In genomic region chr14:54175298-54175942, GRCh38 we compare ENCODE assay signal across 8 cellular contexts.
DNase-seq lines count a peak whose midpoint lies in the region; ATAC-seq and TF ChIP-seq lines count a peak whose summit lies in the region.

No MANE protein-coding gene starts in this region.

- H3K27me3 Mint-ChIP-seq in chondrocyte (ENCODE audit: low read depth) = no peaks in the 10 kb centered on the region

- BruUV-seq in A673 (replicated peaks; lab: Mats Ljungman, UMichigan) = no TSS peak

- H3K27me3 ChIP-seq in A673 (replicated peaks; ENCODE audit: insufficient read depth, low read depth, low read length, poor library complexity) = peaks cover 39% of the 10 kb centered on the region

- ATAC-seq in left lobe of liver (peak; percentile 93), GM21526 (IDR thresholded peaks at IDR 0.05; ENCODE audit: low FRiP score, unreplicated experiment) (no peak)

- H3K9me3 Mint-ChIP-seq in chondrocyte (ENCODE audit: low read depth) = no peaks in the 10 kb centered on the region

- H3K27ac Mint-ChIP-seq in chondrocyte (ENCODE audit: unreplicated experiment) = no peak overlapping the region

- intact Hi-C loops in A673 (cut with micrococcal nuclease; ENCODE audit: unreplicated experiment) = loop anchor here (2.0 to 10.0 kb wide), 3 partner anchors 223 to 761 kb away; no protein-coding TSS in a partner anchor

- CTCF ChIA-PET in A673 (lab: Charles Lee) = interaction anchor here (0.6 to 1.7 kb wide), 3 partner anchors 19 to 173 kb away, joined by 4 to 6 read pairs (median 5); no protein-coding TSS in a partner anchor

- TF ChIP-seq CTCF in A673 (conservative IDR thresholded peaks at IDR 0.05; ENCODE audit: low read depth, low read length) (peak; percentile 83), GM12864 (IDR thresholded peaks at IDR 0.05; ENCODE audit: low read depth, low read length, missing control alignments) (peak; percentile 62), chondrocyte (IDR thresholded peaks at IDR 0.05) (peak; percentile 97)

- H3K4me3 Mint-ChIP-seq in chondrocyte (ENCODE audit: unreplicated experiment) = no peak overlapping the region

- POLR2A ChIA-PET in A673 (lab: Charles Lee; ENCODE audit: low non-redundant PET) = no interaction called here

- no peaks in the 10 kb centered on the region for H3K36me3 Mint-ChIP-seq in chondrocyte (ENCODE audit: low read depth)

- H3K27ac ChIP-seq in A673 (ENCODE audit: low read depth, low read length, poor library complexity, severe bottlenecking) = no peak overlapping the region

- H3K4me1 Mint-ChIP-seq in chondrocyte (ENCODE audit: low read depth) = peaks cover 44% of the 10 kb centered on the region

- H3K9me3 ChIP-seq in A673 (ENCODE audit: low read depth, low read length, poor library complexity, severe bottlenecking) = no peaks in the 10 kb centered on the region

- H3K4me1 ChIP-seq in A673 (ENCODE audit: insufficient read depth, low read length, poor library complexity, severe bottlenecking) = no peaks in the 10 kb centered on the region

- H3K36me3 ChIP-seq in A673 (ENCODE audit: insufficient read depth, low read length, poor library complexity, severe bottlenecking) = no peaks in the 10 kb centered on the region

- no peak overlapping the region for H3K4me3 ChIP-seq in A673 (ENCODE audit: low read depth, low read length, poor library complexity, severe bottlenecking)
- no peak overlapping the region for H3K4me3 ChIP-seq in GM12864 (ENCODE audit: low read depth, low read length)

- DNase-seq in A673 (ENCODE audit: low spot score) = peak; percentile 88
- peak; percentile 19 for DNase-seq in GM12864 (ENCODE audit: low read depth)
- peak; percentile 69 for DNase-seq in NCI-H1105 (lab: John Stamatoyannopoulos, UW)
- peak; percentile 87 for DNase-seq in SW480 (ENCODE audit: low spot score)
- DNase-seq in chondrocyte (ENCODE audit: low spot score) = no peak
- peak; percentile 54 for DNase-seq in left lobe of liver (ENCODE audit: low spot score)
- DNase-seq in stimulated activated CD4-positive, alpha-beta T cell treated with anti-CD3 and anti-CD28 coated beads, TNF-alpha, amount 100 ng/mL, for 24 hours (ENCODE audit: low read depth in 3 of 3) = peak; percentile 3 to 28 (median 18)
